Comparison of ENCODE assay signal across 18 cellular contexts in the genomic region with DNA sequence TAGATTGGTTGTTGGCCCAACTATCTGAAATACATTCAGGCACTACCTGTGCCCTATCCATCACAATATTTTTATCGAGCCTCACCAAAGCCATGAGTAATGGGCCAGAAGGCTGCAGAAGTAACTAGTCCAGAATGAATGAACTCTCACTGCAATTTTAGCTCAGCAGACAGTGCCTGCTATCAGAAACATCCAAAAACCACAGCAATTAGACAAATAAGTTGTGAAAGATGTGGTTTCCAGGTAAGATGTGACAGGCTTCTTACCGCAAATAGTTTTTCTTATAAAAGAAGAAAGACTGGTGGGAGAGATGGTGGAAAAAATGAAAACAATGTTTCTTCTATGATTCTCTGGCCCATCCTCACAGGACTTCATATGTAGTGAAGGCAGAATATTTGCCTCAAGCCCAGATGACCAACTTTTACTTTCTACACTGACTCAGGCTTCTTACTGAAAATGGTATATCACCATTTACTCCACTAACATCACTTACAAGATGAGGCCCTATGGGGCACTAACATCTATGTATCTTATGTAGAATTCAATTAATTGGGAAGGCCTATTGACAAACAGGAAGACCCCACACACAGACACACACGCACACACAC. TPM values are rescaled to one million over a fixed set of nuclear protein-coding genes. Genes with fewer than 3 reads are reported as not detected.
DNase-seq lines count a peak whose midpoint lies in the region; ATAC-seq, FAIRE-seq and TF ChIP-seq lines count a peak whose summit lies in the region.
"Had no signal": no experiment of that assay in that cellular context is flagged by ENCODE, and none has a peak within 500 bp of the region (broad histone marks: within the 10 kb centered on the region; RNA-seq: fewer than 3 reads in every experiment).

No MANE protein-coding gene starts in this region.

- H3K27me3 Mint-ChIP-seq in activated CD4-positive, alpha-beta memory T cell treated with anti-CD3 and anti-CD28 coated beads, Interleukin-2, amount 10 ng/mL, durations not matched to agents 7 days and 5 days: no peaks in the 10 kb centered on the region

- TF ChIP-seq EP300 in HepG2 (IDR thresholded peaks at IDR 0.05; ENCODE audit: low read depth in 2 of 2, low read length in 2 of 2) (no peak), HepG2 (CRISPR knock-in tag; IDR thresholded peaks at IDR 0.05; ENCODE audit: borderline replicate concordance) (no peak)

- H3K9ac ChIP-seq in HepG2 (ENCODE audit: insufficient read depth, low read depth, low read length): no peak overlapping the region

- CTCF ChIA-PET in activated CD4-positive, alpha-beta memory T cell treated with anti-CD3 and anti-CD28 coated beads, Interleukin-2, amount 10 ng/mL, durations not matched to agents 7 days and 5 days (lab: Charles Lee): interaction anchor here (1.0 to 2.0 kb wide), 4 partner anchors 9 to 99 kb away, joined by 3 to 5 read pairs (median 4); no protein-coding TSS in a partner anchor
- CTCF ChIA-PET in HepG2 (lab: Yijun Ruan, JAX; ENCODE audit: low intra/inter-chr PET ratio, low total read pairs): no interaction called here

- peaks cover 31% of the 10 kb centered on the region for H3K36me3 Mint-ChIP-seq in activated CD4-positive, alpha-beta memory T cell treated with anti-CD3 and anti-CD28 coated beads, Interleukin-2, amount 10 ng/mL, durations not matched to agents 7 days and 5 days (ENCODE audit: low read depth)

- no peak overlapping the region for H2AFZ ChIP-seq in HepG2 (ENCODE audit: low read length)

- no peaks in the 10 kb centered on the region for H4K20me1 ChIP-seq in HepG2 (ENCODE audit: insufficient read depth, low read length)

- no TSS peak for BruUV-seq in HepG2 (replicated peaks; lab: Mats Ljungman, UMichigan)

- no peaks in the 10 kb centered on the region for H3K9me3 Mint-ChIP-seq in activated CD4-positive, alpha-beta memory T cell treated with anti-CD3 and anti-CD28 coated beads, Interleukin-2, amount 10 ng/mL, durations not matched to agents 7 days and 5 days

- peaks cover 90% of the 10 kb centered on the region for H3K4me1 ChIP-seq in HepG2 (ENCODE audit: insufficient read depth, low read length)
- H3K4me1 ChIP-seq in tibial artery: peaks cover 0 to 4% (median 0%) of the 10 kb centered on the region in 4 donors

- H3K79me2 ChIP-seq in HepG2 (ENCODE audit: insufficient read depth, low read length): peaks cover 83% of the 10 kb centered on the region

- no peaks in the 10 kb centered on the region; a peak in 1 of 5 replicates for H3K27me3 ChIP-seq in HepG2 (ENCODE audit: control insufficient read depth in 1 of 2, insufficient read depth in 2 of 2, low read length in 2 of 2)
- no peaks in the 10 kb centered on the region for H3K27me3 ChIP-seq in tibial artery
- H3K27me3 ChIP-seq: gastrocnemius medialis had no signal

- H3K4me2 ChIP-seq in HepG2 (ENCODE audit: low read depth, low read length): peak overlapping the region; percentile 85; the same call in 1 of the 2 replicates

- POLR2A ChIA-PET in activated CD4-positive, alpha-beta memory T cell treated with anti-CD3 and anti-CD28 coated beads, Interleukin-2, amount 10 ng/mL, durations not matched to agents 7 days and 5 days (lab: Charles Lee): interaction anchor here (1.0 to 14.4 kb wide), 6 partner anchors 10 to 463 kb away, joined by 3 to 164 read pairs (median 12); a partner anchor contains a TSS
- POLR2A ChIA-PET in HepG2 (lab: Yijun Ruan, JAX): interaction anchor here (1.3 kb wide), 1 partner anchor 9 kb away, joined by 4 read pairs; no protein-coding TSS in a partner anchor

- in situ Hi-C loops in HepG2 (cut with HindIII; ENCODE audit: extremely low pct_ligation_motif_present, low pct_unique_long_range_greater_than_20kb): no loop called here

- no peak for TF ChIP-seq RAD21 in HepG2 (CRISPR knock-in tag; IDR thresholded peaks at IDR 0.05)

- H3K27ac ChIP-seq in HepG2 (ENCODE audit: extremely low read length, insufficient read depth, low read length) (peak overlapping the region; percentile 21), tibial artery (no peak overlapping the region)
- H3K27ac ChIP-seq: gastrocnemius medialis had no signal

- H3K27ac Mint-ChIP-seq in activated CD4-positive, alpha-beta memory T cell treated with anti-CD3 and anti-CD28 coated beads, Interleukin-2, amount 10 ng/mL, durations not matched to agents 7 days and 5 days: peak overlapping the region; percentile 52

- TF ChIP-seq POLR2A in HepG2 (IDR thresholded peaks at IDR 0.05; ENCODE audit: insufficient read depth in 1 of 2, low read depth in 2 of 2, low read length in 2 of 2): no peak

- no peaks in the 10 kb centered on the region; a peak in 1 of 5 replicates for H3K36me3 ChIP-seq in HepG2 (replicated peaks in 1 of 2; ENCODE audit: control insufficient read depth in 1 of 2, insufficient read depth in 2 of 2, low read length in 2 of 2)
- H3K36me3 ChIP-seq in tibial artery: no peaks in the 10 kb centered on the region
- H3K36me3 ChIP-seq: gastrocnemius medialis had no signal

- DNase-seq in stimulated activated CD4-positive, alpha-beta T cell treated with anti-CD3 and anti-CD28 coated beads, Interleukin-4, amount 100 ng/mL, for 24 hours: peak; percentile 38
- DNase-seq in stimulated activated CD4-positive, alpha-beta T cell treated with anti-CD3 and anti-CD28 coated beads, Interleukin-4, amount 100 ng/mL, for 1 hour: no peak
- no peak for DNase-seq in activated CD4-positive, alpha-beta memory T cell treated with anti-CD3 and anti-CD28 coated beads, Interleukin-2, amount 10 ng/mL, durations not matched to agents 7 days and 5 days
- DNase-seq in HepG2 (ENCODE audit: low spot score): no peak
- DNase-seq in tibial artery: no peak
- no peak for DNase-seq in stimulated activated naive CD4-positive, alpha-beta T cell treated with Interleukin-2 at 50 U/mL for 16 hours (lab: John Stamatoyannopoulos, UW)
- DNase-seq: AML-193, DMS79, gastrocnemius medialis, Kasumi-1, NCI-H1694 treated with DMSO at 0.1 percent for 48 hours had no signal

- TF ChIP-seq CTCF in HepG2 (CRISPR knock-in tag; IDR thresholded peaks at IDR 0.05) (no peak), tibial artery (IDR thresholded peaks at IDR 0.05) (no peak)

- no peak overlapping the region for H3K4me3 ChIP-seq in HepG2 (replicated peaks in 1 of 3; ENCODE audit: insufficient read depth in 1 of 3, low read depth in 2 of 3, low read length in 3 of 3)
- no peak overlapping the region for H3K4me3 ChIP-seq in tibial artery
- H3K4me3 ChIP-seq: gastrocnemius medialis had no signal

- no peak for FAIRE-seq in HepG2 (lab: Jason Lieb, UNC)

- ATAC-seq in HepG2: no peak
- ATAC-seq in HG02678 (IDR thresholded peaks at IDR 0.05; ENCODE audit: unreplicated experiment): no peak
- ATAC-seq in GM19351 (IDR thresholded peaks at IDR 0.05; ENCODE audit: unreplicated experiment): no peak
- ATAC-seq: gastrocnemius medialis had no signal

- WGBS in HepG2 (ENCODE audit: low lambda C conversion rate): 90% methylated on average over 3 of the region's 3 CpGs

- H3K9me3 ChIP-seq in HepG2 (ENCODE audit: low read length) (no peaks in the 10 kb centered on the region), tibial artery (no peaks in the 10 kb centered on the region)
- H3K9me3 ChIP-seq: gastrocnemius medialis had no signal

- H3K4me3 Mint-ChIP-seq in activated CD4-positive, alpha-beta memory T cell treated with anti-CD3 and anti-CD28 coated beads, Interleukin-2, amount 10 ng/mL, durations not matched to agents 7 days and 5 days: peak overlapping the region; percentile 8

- intact Hi-C loops in HepG2 (cut with micrococcal nuclease; ENCODE audit: unreplicated experiment) (no loop called here), tibial artery (cut with DNase I; ENCODE audit: low total_unique reads) (no loop called here)

- H3K4me1 Mint-ChIP-seq in activated CD4-positive, alpha-beta memory T cell treated with anti-CD3 and anti-CD28 coated beads, Interleukin-2, amount 10 ng/mL, durations not matched to agents 7 days and 5 days: peaks cover 72% of the 10 kb centered on the region

RNA-seq across cellular contexts. Expression of a gene that starts 9.8 kb away (rescaled TPM):
- total RNA-seq in activated CD4-positive, alpha-beta memory T cell treated with anti-CD3 and anti-CD28 coated beads, Interleukin-2, amount 10 ng/mL, durations not matched to agents 7 days and 5 days: 10 to 100 TPM; 47.3 to 53.9 TPM
- total RNA-seq in HepG2 (2016; rRNA removed; fragmentation: Illumina TruSeq; extraction: Trizol): 24.3 and 36.7 TPM in 2 replicates
- total RNA-seq in HepG2 (2016; cell fraction: cytosol; rRNA removed; fragmentation: Illumina TruSeq; extraction: Trizol; ENCODE audit: low read depth): 11.0 and 13.7 TPM in 2 replicates
- total RNA-seq in HepG2 (2016; cell fraction: insoluble cytoplasmic fraction; rRNA removed; fragmentation: Illumina TruSeq; extraction: Trizol): 22.7 and 31.6 TPM in 2 replicates
- total RNA-seq in HepG2 (2016; cell fraction: membrane; rRNA removed; fragmentation: Illumina TruSeq; extraction: Trizol): 39.1 and 40.3 TPM in 2 replicates
- total RNA-seq in HepG2 (2016; cell fraction: nucleus; rRNA removed; fragmentation: Illumina TruSeq; extraction: Trizol): 13.3 and 16.7 TPM in 2 replicates
- 45.0 and 48.6 TPM in 2 replicates for polyA plus RNA-seq in HepG2 (2011; rRNA removed)
- 37.7 and 39.6 TPM in 2 replicates for polyA plus RNA-seq in HepG2 (2011; cell fraction: cytosol; rRNA removed)
- polyA plus RNA-seq in HepG2 (2011; cell fraction: nucleus; rRNA removed): 15.8 and 19.4 TPM in 2 replicates
- polyA plus RNA-seq in HepG2 (2012): 25.0 and 25.8 TPM in 2 replicates
- polyA plus RNA-seq in HepG2 (2016; cell fraction: cytosol; fragmentation: Illumina TruSeq; extraction: Trizol; ENCODE audit: low read depth): 11.2 and 16.3 TPM in 2 replicates
- polyA plus RNA-seq in HepG2 (2016; cell fraction: insoluble cytoplasmic fraction; fragmentation: Illumina TruSeq; extraction: Trizol; ENCODE audit: low read depth): 27.5 and 31.8 TPM in 2 replicates
- 21.0 and 25.2 TPM in 2 replicates for polyA plus RNA-seq in HepG2 (2016; cell fraction: membrane; fragmentation: Illumina TruSeq; extraction: Trizol; ENCODE audit: low read depth)
- 21.9 and 23.1 TPM in 2 replicates for polyA plus RNA-seq in HepG2 (2016; cell fraction: nucleus; fragmentation: Illumina TruSeq; extraction: Trizol; ENCODE audit: insufficient read depth, low read depth)
- polyA minus RNA-seq in HepG2 (2011; rRNA and poly(A)+ RNA removed; ENCODE audit: low replicate concordance): 73.6 and 201 TPM in 2 replicates
- polyA minus RNA-seq in HepG2 (2011; cell fraction: cytosol; rRNA and poly(A)+ RNA removed): 42.6 and 53.0 TPM in 2 replicates
- polyA minus RNA-seq in HepG2 (2011; cell fraction: nucleus; rRNA and poly(A)+ RNA removed): 26.3 and 29.8 TPM in 2 replicates

RNA-seq across cellular contexts. Expression of a gene that starts 46.4 kb away (rescaled TPM):
- 10 to 100 TPM; 25.6 to 25.9 TPM for total RNA-seq in activated CD4-positive, alpha-beta memory T cell treated with anti-CD3 and anti-CD28 coated beads, Interleukin-2, amount 10 ng/mL, durations not matched to agents 7 days and 5 days
- 12.9 and 13.1 TPM in 2 replicates for total RNA-seq in HepG2 (2016; rRNA removed; fragmentation: Illumina TruSeq; extraction: Trizol)
- total RNA-seq in HepG2 (2016; cell fraction: cytosol; rRNA removed; fragmentation: Illumina TruSeq; extraction: Trizol; ENCODE audit: low read depth): 4.8 and 5.6 TPM in 2 replicates
- total RNA-seq in HepG2 (2016; cell fraction: insoluble cytoplasmic fraction; rRNA removed; fragmentation: Illumina TruSeq; extraction: Trizol): 11.5 and 13.5 TPM in 2 replicates
- 11.5 and 14.1 TPM in 2 replicates for total RNA-seq in HepG2 (2016; cell fraction: membrane; rRNA removed; fragmentation: Illumina TruSeq; extraction: Trizol)
- total RNA-seq in HepG2 (2016; cell fraction: nucleus; rRNA removed; fragmentation: Illumina TruSeq; extraction: Trizol): 9.5 and 12.9 TPM in 2 replicates
- polyA plus RNA-seq in HepG2 (2011; rRNA removed): 6.4 and 6.7 TPM in 2 replicates
- polyA plus RNA-seq in HepG2 (2011; cell fraction: cytosol; rRNA removed): 5.1 and 5.5 TPM in 2 replicates
- 8.3 and 8.6 TPM in 2 replicates for polyA plus RNA-seq in HepG2 (2011; cell fraction: nucleus; rRNA removed)
- polyA plus RNA-seq in HepG2 (2012): 3.8 and 4.0 TPM in 2 replicates
- 5.2 and 6.5 TPM in 2 replicates for polyA plus RNA-seq in HepG2 (2016; cell fraction: cytosol; fragmentation: Illumina TruSeq; extraction: Trizol; ENCODE audit: low read depth)
- polyA plus RNA-seq in HepG2 (2016; cell fraction: insoluble cytoplasmic fraction; fragmentation: Illumina TruSeq; extraction: Trizol; ENCODE audit: low read depth): 11.4 and 12.4 TPM in 2 replicates
- 9.0 and 10.6 TPM in 2 replicates for polyA plus RNA-seq in HepG2 (2016; cell fraction: membrane; fragmentation: Illumina TruSeq; extraction: Trizol; ENCODE audit: low read depth)
- polyA plus RNA-seq in HepG2 (2016; cell fraction: nucleus; fragmentation: Illumina TruSeq; extraction: Trizol; ENCODE audit: insufficient read depth, low read depth): 14.0 and 15.4 TPM in 2 replicates
- 15.5 and 26.7 TPM in 2 replicates for polyA minus RNA-seq in HepG2 (2011; rRNA and poly(A)+ RNA removed; ENCODE audit: low replicate concordance)
- polyA minus RNA-seq in HepG2 (2011; cell fraction: cytosol; rRNA and poly(A)+ RNA removed): 1.9 and 2.8 TPM in 2 replicates
- 8.6 and 18.0 TPM in 2 replicates for polyA minus RNA-seq in HepG2 (2011; cell fraction: nucleus; rRNA and poly(A)+ RNA removed)

RNA-seq across cellular contexts. Expression of a gene that starts 48.1 kb away (rescaled TPM):
- total RNA-seq in activated CD4-positive, alpha-beta memory T cell treated with anti-CD3 and anti-CD28 coated beads, Interleukin-2, amount 10 ng/mL, durations not matched to agents 7 days and 5 days: not detected
- not detected in 2 replicates for total RNA-seq in HepG2 (2016; rRNA removed; fragmentation: Illumina TruSeq; extraction: Trizol)
- not detected in 2 replicates for total RNA-seq in HepG2 (2016; cell fraction: cytosol; rRNA removed; fragmentation: Illumina TruSeq; extraction: Trizol; ENCODE audit: low read depth)
- not detected in 2 replicates for total RNA-seq in HepG2 (2016; cell fraction: insoluble cytoplasmic fraction; rRNA removed; fragmentation: Illumina TruSeq; extraction: Trizol)
- total RNA-seq in HepG2 (2016; cell fraction: membrane; rRNA removed; fragmentation: Illumina TruSeq; extraction: Trizol): not detected in 2 replicates
- not detected in 2 replicates for total RNA-seq in HepG2 (2016; cell fraction: nucleus; rRNA removed; fragmentation: Illumina TruSeq; extraction: Trizol)
- not detected in 2 replicates for polyA plus RNA-seq in HepG2 (2011; rRNA removed)
- not detected in 2 replicates for polyA plus RNA-seq in HepG2 (2011; cell fraction: cytosol; rRNA removed)
- polyA plus RNA-seq in HepG2 (2011; cell fraction: nucleus; rRNA removed): not detected in 2 replicates
- not detected in 2 replicates for polyA plus RNA-seq in HepG2 (2012)
- not detected in 2 replicates for polyA plus RNA-seq in HepG2 (2016; cell fraction: cytosol; fragmentation: Illumina TruSeq; extraction: Trizol; ENCODE audit: low read depth)
- polyA plus RNA-seq in HepG2 (2016; cell fraction: insoluble cytoplasmic fraction; fragmentation: Illumina TruSeq; extraction: Trizol; ENCODE audit: low read depth): not detected in 2 replicates
- polyA plus RNA-seq in HepG2 (2016; cell fraction: membrane; fragmentation: Illumina TruSeq; extraction: Trizol; ENCODE audit: low read depth): not detected in 2 replicates
- not detected in 2 replicates for polyA plus RNA-seq in HepG2 (2016; cell fraction: nucleus; fragmentation: Illumina TruSeq; extraction: Trizol; ENCODE audit: insufficient read depth, low read depth)
- polyA minus RNA-seq in HepG2 (2011; rRNA and poly(A)+ RNA removed; ENCODE audit: low replicate concordance): not detected in 2 replicates
- polyA minus RNA-seq in HepG2 (2011; cell fraction: cytosol; rRNA and poly(A)+ RNA removed): not detected in 2 replicates
- polyA minus RNA-seq in HepG2 (2011; cell fraction: nucleus; rRNA and poly(A)+ RNA removed): not detected in 2 replicates
- total RNA-seq: chondrocyte, gastrocnemius medialis, mesenteric fat pad, osteocyte, skeletal muscle tissue, subcutaneous adipose tissue had no signal
